ENCODE assay signal across 1 cellular context in the genomic region with DNA sequence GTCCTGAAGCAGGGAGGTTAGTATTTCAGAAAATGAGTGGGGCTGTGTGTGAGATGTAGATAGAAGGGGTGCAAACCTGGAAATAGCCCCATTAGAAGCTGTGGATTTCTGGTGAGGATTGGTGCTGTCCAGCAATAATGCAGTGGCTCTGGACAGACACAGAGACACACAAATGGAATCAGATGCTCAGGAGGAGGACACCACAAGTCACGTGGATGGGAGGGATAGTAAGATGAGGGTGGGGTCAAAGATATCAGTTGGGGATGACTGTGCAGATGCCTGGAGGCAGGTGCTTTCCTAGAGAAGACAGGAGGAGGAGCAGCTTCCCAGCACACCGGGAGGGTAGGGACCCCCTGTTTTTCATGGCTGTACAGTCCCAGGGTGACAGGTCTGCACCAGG.
TF ChIP-seq lines count a peak whose summit lies in the region.

No MANE protein-coding gene starts in this region.

TF ChIP-seq in IMR-90, 13 proteins besides CTCF, POLR2A, EP300 and RAD21:
- TF ChIP-seq RFX5 (IDR thresholded peaks at IDR 0.05; ENCODE audit: low read depth, low read length) (no peak), BHLHE40 (IDR thresholded peaks at IDR 0.05; ENCODE audit: low read depth, low read length) (no peak), MAZ (IDR thresholded peaks at IDR 0.05; ENCODE audit: borderline replicate concordance, low read depth, low read length) (no peak), MAFK (IDR thresholded peaks at IDR 0.05; ENCODE audit: low read depth, low read length) (no peak), RCOR1 (IDR thresholded peaks at IDR 0.05; ENCODE audit: insufficient replicate concordance, low read length) (no peak)
